In the genomic region with DNA sequence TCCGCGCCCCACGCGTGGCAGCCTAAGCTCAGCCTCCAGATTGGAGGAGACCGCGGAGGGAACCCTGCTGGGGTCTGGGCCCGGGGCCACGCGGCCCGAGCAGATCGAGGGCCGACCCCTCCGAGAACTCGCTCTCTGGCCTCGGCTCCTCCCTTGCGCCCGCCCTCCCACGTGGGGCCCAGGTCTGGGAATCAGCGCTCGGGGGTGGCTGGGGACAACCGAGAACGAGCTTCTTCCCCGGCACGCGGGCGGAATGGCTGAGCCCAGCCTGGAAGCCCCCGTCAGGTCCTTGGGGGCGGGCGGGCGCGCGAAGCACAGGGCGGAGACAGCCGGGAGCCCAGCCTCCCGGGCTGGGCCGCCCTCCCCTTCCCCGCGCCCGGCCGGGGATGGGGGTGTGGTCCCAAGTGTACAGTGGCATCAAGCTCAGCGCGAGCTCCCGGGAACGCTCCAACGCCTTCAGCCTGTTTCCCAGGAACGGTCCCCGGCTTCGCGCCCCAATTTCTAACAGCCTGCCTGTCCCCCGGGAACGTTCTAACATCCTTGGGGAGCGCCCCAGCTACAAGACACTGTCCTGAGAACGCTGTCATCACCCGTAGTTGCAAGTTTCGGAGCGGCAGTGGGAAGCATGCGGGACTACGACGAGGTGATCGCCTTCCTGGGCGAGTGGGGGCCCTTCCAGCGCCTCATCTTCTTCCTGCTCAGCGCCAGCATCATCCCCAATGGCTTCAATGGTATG, we compare ENCODE assay signal across 8 cellular contexts. TPM values are rescaled to one million over a fixed set of nuclear protein-coding genes. Genes with fewer than 3 reads are reported as not detected.
DNase-seq lines count a peak whose midpoint lies in the region; ATAC-seq and TF ChIP-seq lines count a peak whose summit lies in the region.

Gene SLC22A4, plus strand, starts transcription at position 403 of the 736 bp plus-strand sequence. Its CDS starts 223 bp downstream, at position 626.

- H3K4me3 ChIP-seq in gastroesophageal sphincter, result peak within 1 kb of the TSS; percentile 51 to 73
- peak within 1 kb of the TSS; percentile 83 to 84 for H3K4me3 ChIP-seq in neutrophil (ENCODE audit: low read depth in 1 of 2, low read length in 1 of 2)

- H3K4me1 ChIP-seq in gastroesophageal sphincter (peaks cover 0 to 31% (median 4%) of the 10 kb centered on the region in 3 donors), neutrophil (ENCODE audit: control insufficient read depth in 1 of 2, insufficient read depth in 1 of 2, low read depth in 1 of 2, low read length in 1 of 2) (peaks cover 69 to 77% of the 10 kb centered on the region in 2 experiments)

- H3K36me3 ChIP-seq in gastroesophageal sphincter (no peaks in the 10 kb centered on the region), neutrophil (peaks cover 2% of the 10 kb centered on the region)

- TF ChIP-seq CTCF in gastroesophageal sphincter (IDR thresholded peaks at IDR 0.05) (peak in 2 of 4 experiments; percentile 0 to 1), neutrophil (IDR thresholded peaks at IDR 0.05) (no peak)

- 0% methylated on average over 11 of the region's 63 CpGs; no CpG with 5 or more reads in 1 of the 2 donors for WGBS in gastroesophageal sphincter (ENCODE audit: low coverage in 1 of 2), 2 donors

- peak; percentile 82 to 89 for TF ChIP-seq POLR2A in gastroesophageal sphincter (IDR thresholded peaks at IDR 0.05)

- H3K27me3 ChIP-seq in gastroesophageal sphincter (no peaks in the 10 kb centered on the region), neutrophil (no peaks in the 10 kb centered on the region)

- no peaks in the 10 kb centered on the region for H3K36me3 Mint-ChIP-seq in activated naive CD4-positive, alpha-beta T cell treated with anti-CD3 and anti-CD28 coated beads, Interleukin-2, amount 10 ng/mL, durations not matched to agents 7 days and 5 days

- ATAC-seq in gastroesophageal sphincter, result peak; percentile 91

- H3K9me3 ChIP-seq in gastroesophageal sphincter (no peaks in the 10 kb centered on the region), neutrophil (no peaks in the 10 kb centered on the region)

- DNase-seq in EL (peak; percentile 97), H4 (ENCODE audit: low spot score) (peak; percentile 95), LoVo (ENCODE audit: low spot score) (peak; percentile 91), SIG-M5 treated with dmso at 0.1 percent for 504 hours (lab: John Stamatoyannopoulos, UW; ENCODE audit: unreplicated experiment) (peak; percentile 92), substantia nigra (lab: John Stamatoyannopoulos, UW) (peak; percentile 38 to 93 (median 79))
- peak; percentile 71 for DNase-seq in activated naive CD4-positive, alpha-beta T cell treated with anti-CD3 and anti-CD28 coated beads, Interleukin-2, amount 10 ng/mL, durations not matched to agents 7 days and 5 days

- H3K27me3 Mint-ChIP-seq in activated naive CD4-positive, alpha-beta T cell treated with anti-CD3 and anti-CD28 coated beads, Interleukin-2, amount 10 ng/mL, durations not matched to agents 7 days and 5 days, result peaks cover 63% of the 10 kb centered on the region

- H3K9me3 Mint-ChIP-seq in activated naive CD4-positive, alpha-beta T cell treated with anti-CD3 and anti-CD28 coated beads, Interleukin-2, amount 10 ng/mL, durations not matched to agents 7 days and 5 days, result no peaks in the 10 kb centered on the region

- H3K27ac ChIP-seq in gastroesophageal sphincter (peak within 1 kb of the TSS; percentile 90 to 99 (median 96)), neutrophil (peak within 1 kb of the TSS; percentile 99), substantia nigra (ENCODE audit: low read depth, low read length, poor library complexity, severe bottlenecking) (peak within 1 kb of the TSS; percentile 97)

- peaks cover 17% of the 10 kb centered on the region for H3K4me1 Mint-ChIP-seq in activated naive CD4-positive, alpha-beta T cell treated with anti-CD3 and anti-CD28 coated beads, Interleukin-2, amount 10 ng/mL, durations not matched to agents 7 days and 5 days

- peak within 1 kb of the TSS; percentile 83 for H3K4me3 Mint-ChIP-seq in activated naive CD4-positive, alpha-beta T cell treated with anti-CD3 and anti-CD28 coated beads, Interleukin-2, amount 10 ng/mL, durations not matched to agents 7 days and 5 days

- CTCF ChIA-PET in activated naive CD4-positive, alpha-beta T cell treated with anti-CD3 and anti-CD28 coated beads, Interleukin-2, amount 10 ng/mL, durations not matched to agents 7 days and 5 days (lab: Charles Lee), result interaction anchor here (0.9 to 1.2 kb wide), 3 partner anchors 22 to 85 kb away, joined by 4 to 6 read pairs (median 5); no protein-coding TSS in a partner anchor

- H3K27ac Mint-ChIP-seq in activated naive CD4-positive, alpha-beta T cell treated with anti-CD3 and anti-CD28 coated beads, Interleukin-2, amount 10 ng/mL, durations not matched to agents 7 days and 5 days, result no peak within 1 kb of the TSS

- no peak for TF ChIP-seq EP300 in gastroesophageal sphincter (IDR thresholded peaks at IDR 0.05)

RNA-seq across cellular contexts. Expression of gene SLC22A4, which starts in this region (rescaled TPM):
- 4.2 and 5.1 TPM in 2 replicates for total RNA-seq in H4 (2014; rRNA removed; shearing (Covaris generic))
- 1 to 10 TPM in 1 of 4 donors, under 1 TPM in 3; 0.25 to 1.1 (median 0.61) TPM for total RNA-seq in gastroesophageal sphincter

Comparison
In these comparisons a context has a peak if more than half of its experiments do, and no peak if none do; other contexts are left out.
1. Peak in every context shown above with its lines: DNase-seq, ATAC-seq, H3K4me3 ChIP-seq and H3K27ac ChIP-seq.